In the genomic region with DNA sequence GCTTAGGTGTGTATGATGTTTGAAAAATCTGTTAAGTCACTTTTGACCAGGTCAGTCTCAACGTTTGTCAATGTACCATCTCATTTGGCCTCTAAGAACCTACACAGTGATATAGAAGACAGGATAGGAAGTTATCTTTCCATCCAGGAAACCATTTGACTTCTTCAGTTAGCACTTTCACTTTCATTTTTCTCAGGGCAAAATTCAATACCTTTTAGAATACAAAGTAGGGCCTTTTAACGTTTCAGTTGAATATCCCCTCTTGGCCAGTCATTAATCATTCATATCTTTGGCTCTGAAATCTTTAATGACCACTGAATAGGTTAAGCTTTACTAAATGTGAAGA, we compare ENCODE assay signal across 11 cellular contexts.
DNase-seq lines count a peak whose midpoint lies in the region; ATAC-seq, FAIRE-seq and TF ChIP-seq lines count a peak whose summit lies in the region.
"Had no signal": no experiment of that assay in that cellular context is flagged by ENCODE, and none has a peak within 500 bp of the region (broad histone marks: within the 10 kb centered on the region; RNA-seq: fewer than 3 reads in every experiment).

No MANE protein-coding gene starts in this region.

- H4K20me1 ChIP-seq in endothelial cell of umbilical vein (replicated peaks; ENCODE audit: control insufficient read depth, extremely low read depth, insufficient read depth, low read length) = no peaks in the 10 kb centered on the region
- H4K20me1 ChIP-seq in smooth muscle cell (ENCODE audit: low read depth) = no peaks in the 10 kb centered on the region

- FAIRE-seq in endothelial cell of umbilical vein (lab: Jason Lieb, UNC) = peak; percentile 42

- H3K4me1 Mint-ChIP-seq in activated CD8-positive, alpha-beta memory T cell treated with anti-CD3 and anti-CD28 coated beads, Interleukin-2, amount 10 ng/mL, durations not matched to agents 7 days and 5 days = peaks cover 19% of the 10 kb centered on the region
- peaks cover 2% of the 10 kb centered on the region for H3K4me1 Mint-ChIP-seq in endodermal cell

- no peak for DNase-seq in activated CD8-positive, alpha-beta memory T cell treated with anti-CD3 and anti-CD28 coated beads, Interleukin-2, amount 10 ng/mL, durations not matched to agents 7 days and 5 days
- DNase-seq in activated CD8-positive, alpha-beta memory T cell treated with anti-CD3 and anti-CD28 coated beads, Interleukin-2, amount 50 U/mL, for 48 hours = no peak
- DNase-seq in Panc1 (ENCODE audit: low read depth, low spot score) (no peak), endothelial cell of umbilical vein (ENCODE audit: low read depth, low spot score) (peak; percentile 49), smooth muscle cell (lab: John Stamatoyannopoulos, UW; ENCODE audit: unreplicated experiment) (no peak), A172 (ENCODE audit: low spot score) (no peak), endodermal cell (no peak), omental fat pad (ENCODE audit: low spot score) (no peak)
- DNase-seq: body of pancreas, C1 segment of cervical spinal cord, SW 1271 had no signal

- 64% methylated on average over 2 of the region's 2 CpGs for WGBS in smooth muscle cell (ENCODE audit: low lambda C conversion rate)
- 81 to 83% methylated on average over 2 of the region's 2 CpGs for WGBS in endodermal cell (ENCODE audit: insufficient coverage in 1 of 2, insufficient read length in 1 of 2), 2 experiments

- BruUV-seq in Panc1 (replicated peaks; lab: Mats Ljungman, UMichigan) (no TSS peak), endothelial cell of umbilical vein (replicated peaks; lab: Mats Ljungman, UMichigan) (no TSS peak)

- ATAC-seq in activated CD8-positive, alpha-beta memory T cell treated with anti-CD3 and anti-CD28 coated beads, Interleukin-2, amount 10 ng/mL, durations not matched to agents 7 days and 5 days = peak; percentile 76
- ATAC-seq in Panc1 (no peak), omental fat pad (ENCODE audit: low FRiP score) (no peak)
- ATAC-seq: body of pancreas had no signal

- TF ChIP-seq CTCF in Panc1 (IDR thresholded peaks at IDR 0.05) (no peak), endothelial cell of umbilical vein (IDR thresholded peaks at IDR 0.05; ENCODE audit: extremely low read depth in 1 of 2, insufficient read depth in 1 of 2, low read depth in 1 of 2, low read length in 2 of 2) (no peak), smooth muscle cell (IDR thresholded peaks at IDR 0.05; ENCODE audit: borderline replicate concordance, insufficient read depth, poor library complexity, severe bottlenecking) (no peak), endodermal cell (conservative IDR thresholded peaks at IDR 0.05) (no peak), omental fat pad (IDR thresholded peaks at IDR 0.05) (no peak)

- H3K36me3 Mint-ChIP-seq in activated CD8-positive, alpha-beta memory T cell treated with anti-CD3 and anti-CD28 coated beads, Interleukin-2, amount 10 ng/mL, durations not matched to agents 7 days and 5 days = peaks cover 17% of the 10 kb centered on the region
- H3K36me3 Mint-ChIP-seq in endodermal cell (ENCODE audit: low read depth) = no peaks in the 10 kb centered on the region

- peaks cover 8% of the 10 kb centered on the region for H3K27me3 Mint-ChIP-seq in activated CD8-positive, alpha-beta memory T cell treated with anti-CD3 and anti-CD28 coated beads, Interleukin-2, amount 10 ng/mL, durations not matched to agents 7 days and 5 days
- H3K27me3 Mint-ChIP-seq in endodermal cell (ENCODE audit: insufficient read depth) = no peaks in the 10 kb centered on the region

- dilution Hi-C loops in endothelial cell of umbilical vein (cut with MboI; ENCODE audit: extremely low pct_ligation_motif_present, low sequenced_read_pairs) = no loop called here

- H3K9me3 ChIP-seq in Panc1 (ENCODE audit: control insufficient read depth, insufficient read depth, low read depth, low read length) (no peaks in the 10 kb centered on the region), endothelial cell of umbilical vein (replicated peaks; ENCODE audit: control insufficient read depth, insufficient read depth, low read length) (no peaks in the 10 kb centered on the region), smooth muscle cell (replicated peaks; ENCODE audit: low read depth) (no peaks in the 10 kb centered on the region), endodermal cell (ENCODE audit: control insufficient read depth, low read length) (no peaks in the 10 kb centered on the region)
- H3K9me3 ChIP-seq: body of pancreas had no signal

- peak overlapping the region; percentile 73 for H3K27ac Mint-ChIP-seq in activated CD8-positive, alpha-beta memory T cell treated with anti-CD3 and anti-CD28 coated beads, Interleukin-2, amount 10 ng/mL, durations not matched to agents 7 days and 5 days
- no peak overlapping the region for H3K27ac Mint-ChIP-seq in endodermal cell

- H3K9me3 Mint-ChIP-seq in activated CD8-positive, alpha-beta memory T cell treated with anti-CD3 and anti-CD28 coated beads, Interleukin-2, amount 10 ng/mL, durations not matched to agents 7 days and 5 days (ENCODE audit: low read depth) = peaks cover 6% of the 10 kb centered on the region
- H3K9me3 Mint-ChIP-seq in endodermal cell = peaks cover 4% of the 10 kb centered on the region

- H3K4me3 ChIP-seq in Panc1 (ENCODE audit: low read depth in 2 of 2, low read length in 2 of 2) = peak overlapping the region; percentile 7 to 20; a peak in 1 of 4 replicates
- peak overlapping the region; percentile 18 to 78 (median 68) for H3K4me3 ChIP-seq in endothelial cell of umbilical vein (replicated peaks in 1 of 3; ENCODE audit: insufficient read depth in 1 of 3, low read depth in 1 of 3, low read length in 3 of 3)
- no peak overlapping the region for H3K4me3 ChIP-seq in smooth muscle cell
- H3K4me3 ChIP-seq in endodermal cell (ENCODE audit: low read length) = no peak overlapping the region
- H3K4me3 ChIP-seq: body of pancreas had no signal

- H2AFZ ChIP-seq in endothelial cell of umbilical vein (ENCODE audit: low read depth, low read length) (peak overlapping the region; percentile 97), smooth muscle cell (ENCODE audit: low read depth) (no peak overlapping the region)

- CTCF ChIA-PET in activated CD8-positive, alpha-beta memory T cell treated with anti-CD3 and anti-CD28 coated beads, Interleukin-2, amount 10 ng/mL, durations not matched to agents 7 days and 5 days (lab: Charles Lee) = interaction anchor here (0.8 to 2.1 kb wide), 3 partner anchors 11 to 14 kb away, joined by 3 to 10 read pairs (median 6); no protein-coding TSS in a partner anchor
- CTCF ChIA-PET in Panc1 (lab: Charles Lee) = no interaction called here
- CTCF ChIA-PET in endothelial cell of umbilical vein (lab: Charles Lee) = interaction anchor here (1.0 to 3.4 kb wide), 4 partner anchors 8 to 676 kb away, joined by 3 to 23 read pairs (median 4); no protein-coding TSS in a partner anchor

- no peak for TF ChIP-seq POLR2A in endothelial cell of umbilical vein (IDR thresholded peaks at IDR 0.05; ENCODE audit: low read depth, low read length)

- peak overlapping the region; percentile 41 for H3K4me3 Mint-ChIP-seq in activated CD8-positive, alpha-beta memory T cell treated with anti-CD3 and anti-CD28 coated beads, Interleukin-2, amount 10 ng/mL, durations not matched to agents 7 days and 5 days
- H3K4me3 Mint-ChIP-seq in endodermal cell = no peak overlapping the region

- POLR2A ChIA-PET in Panc1 (lab: Charles Lee) = no interaction called here
- POLR2A ChIA-PET in endothelial cell of umbilical vein (lab: Charles Lee) = no interaction called here

- H3K36me3 ChIP-seq in Panc1 (ENCODE audit: control insufficient read depth, insufficient read depth, low read length) (no peaks in the 10 kb centered on the region), endothelial cell of umbilical vein (ENCODE audit: control insufficient read depth in 2 of 2, extremely low read depth in 1 of 2, insufficient read depth in 2 of 2, low read length in 2 of 2) (no peaks in the 10 kb centered on the region), smooth muscle cell (ENCODE audit: low read depth) (no peaks in the 10 kb centered on the region), endodermal cell (ENCODE audit: control insufficient read depth, insufficient read depth, low read length) (no peaks in the 10 kb centered on the region)

- H3K4me2 ChIP-seq in endothelial cell of umbilical vein (ENCODE audit: insufficient read depth, low read length) (peak overlapping the region; percentile 99), smooth muscle cell (peak overlapping the region; percentile 28)

- H3K9ac ChIP-seq in endothelial cell of umbilical vein (replicated peaks; ENCODE audit: extremely low read depth, insufficient read depth, low read length) = peak overlapping the region; percentile 59
- no peak overlapping the region for H3K9ac ChIP-seq in smooth muscle cell (ENCODE audit: low read depth)
- H3K9ac ChIP-seq in endodermal cell (ENCODE audit: extremely low read depth, low read length, poor library complexity, severe bottlenecking) = no peak overlapping the region

- no peak overlapping the region for H3K27ac ChIP-seq in Panc1 (ENCODE audit: low read length)
- peak overlapping the region; percentile 57 for H3K27ac ChIP-seq in endothelial cell of umbilical vein (ENCODE audit: insufficient read depth, low read depth, low read length)
- no peak overlapping the region for H3K27ac ChIP-seq in smooth muscle cell (ENCODE audit: low read depth)
- H3K27ac ChIP-seq in endodermal cell (ENCODE audit: low read depth, low read length) = no peak overlapping the region
- H3K27ac ChIP-seq: body of pancreas had no signal

- 0 out of 2 replicates have a peak, but pooled peaks cover 4% of the 10 kb centered on the region for H3K4me1 ChIP-seq in Panc1 (ENCODE audit: control insufficient read depth, insufficient read depth, low read length)
- H3K4me1 ChIP-seq in endothelial cell of umbilical vein (ENCODE audit: control insufficient read depth, extremely low read depth, insufficient read depth, low read length) = peaks cover 11% of the 10 kb centered on the region
- no peaks in the 10 kb centered on the region for H3K4me1 ChIP-seq in smooth muscle cell (ENCODE audit: low read depth)
- no peaks in the 10 kb centered on the region for H3K4me1 ChIP-seq in endodermal cell (ENCODE audit: control insufficient read depth, insufficient read depth, low read length)
- H3K4me1 ChIP-seq: body of pancreas had no signal

- H3K9me1 ChIP-seq in endothelial cell of umbilical vein (replicated peaks; ENCODE audit: control insufficient read depth, extremely low read depth, insufficient read depth, low read length) = no peaks in the 10 kb centered on the region

- no peaks in the 10 kb centered on the region for H3F3A ChIP-seq in smooth muscle cell (ENCODE audit: low read depth)

- no peaks in the 10 kb centered on the region for H3K27me3 ChIP-seq in Panc1 (ENCODE audit: control insufficient read depth, insufficient read depth, low read length)
- no peaks in the 10 kb centered on the region for H3K27me3 ChIP-seq in endothelial cell of umbilical vein (ENCODE audit: control insufficient read depth in 2 of 2, insufficient read depth in 2 of 2, low read length in 2 of 2)
- no peaks in the 10 kb centered on the region for H3K27me3 ChIP-seq in smooth muscle cell (ENCODE audit: low read depth)
- H3K27me3 ChIP-seq in endodermal cell (ENCODE audit: control insufficient read depth, insufficient read depth, low read length, poor library complexity, severe bottlenecking) = no peaks in the 10 kb centered on the region
- H3K27me3 ChIP-seq: body of pancreas had no signal

- in situ Hi-C loops in Panc1 (cut with HindIII; ENCODE audit: low pct_unique_long_range_greater_than_20kb, low sequenced_read_pairs) = no loop called here

- intact Hi-C loops in Panc1 (cut with micrococcal nuclease; ENCODE audit: unreplicated experiment) = loop anchor here (5.0 kb wide), 1 partner anchor 105 kb away; the partner anchor contains the start of gene CEP78
- intact Hi-C loops in endothelial cell of umbilical vein (cut with micrococcal nuclease) = loop anchor here (5.0 kb wide), 2 partner anchors 80 to 235 kb away; no protein-coding TSS in a partner anchor

- H3K79me2 ChIP-seq in endothelial cell of umbilical vein (ENCODE audit: control insufficient read depth, insufficient read depth, low read length) (no peaks in the 10 kb centered on the region), smooth muscle cell (ENCODE audit: low read depth) (no peaks in the 10 kb centered on the region)

Comparison
In these comparisons a context has a peak if more than half of its experiments do, and no peak if none do; other contexts are left out.
1. H3K4me3 ChIP-seq: peak in Panc1 (2 of 2) and endothelial cell of umbilical vein (3 of 3); none in smooth muscle cell (single experiment) and endodermal cell (single experiment).